8 cellular contexts compared by ENCODE assay signal in the genomic region with DNA sequence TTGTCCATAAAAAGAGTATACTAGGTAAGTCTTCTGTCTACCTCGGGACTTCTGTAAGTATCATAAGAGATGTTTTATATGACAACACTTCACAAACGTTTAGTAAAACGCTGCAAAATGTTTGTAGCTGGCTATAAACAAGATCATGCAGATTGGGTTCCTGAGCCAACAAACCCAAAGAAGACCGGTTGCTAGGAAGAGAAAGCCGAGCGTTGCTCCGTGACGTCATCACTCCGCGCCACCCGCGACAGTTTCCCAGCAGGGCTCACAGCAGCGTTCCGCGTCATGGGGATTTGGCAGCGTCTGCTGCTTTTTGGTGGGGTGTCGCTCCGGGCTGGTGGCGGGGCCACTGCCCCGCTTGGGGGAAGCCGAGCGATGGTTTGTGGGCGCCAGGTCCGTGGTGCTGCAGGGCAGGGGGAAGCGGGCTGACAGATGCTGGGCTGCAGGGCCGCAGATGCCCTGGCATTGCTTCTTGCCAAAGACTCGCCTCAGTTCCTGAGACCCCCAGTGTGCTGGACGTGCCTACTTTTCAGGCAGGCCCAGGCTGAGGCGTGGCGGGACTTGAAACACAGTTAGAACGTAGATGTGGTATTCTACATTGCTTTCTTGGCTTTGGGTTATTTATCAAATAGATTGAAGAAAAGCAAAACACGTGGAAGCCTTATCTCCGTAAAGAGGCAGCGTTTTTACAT. TPM values are rescaled to one million over a fixed set of nuclear protein-coding genes. Genes with fewer than 3 reads are reported as not detected.
DNase-seq lines count a peak whose midpoint lies in the region; ATAC-seq, FAIRE-seq and TF ChIP-seq lines count a peak whose summit lies in the region.

A gene with protein sequence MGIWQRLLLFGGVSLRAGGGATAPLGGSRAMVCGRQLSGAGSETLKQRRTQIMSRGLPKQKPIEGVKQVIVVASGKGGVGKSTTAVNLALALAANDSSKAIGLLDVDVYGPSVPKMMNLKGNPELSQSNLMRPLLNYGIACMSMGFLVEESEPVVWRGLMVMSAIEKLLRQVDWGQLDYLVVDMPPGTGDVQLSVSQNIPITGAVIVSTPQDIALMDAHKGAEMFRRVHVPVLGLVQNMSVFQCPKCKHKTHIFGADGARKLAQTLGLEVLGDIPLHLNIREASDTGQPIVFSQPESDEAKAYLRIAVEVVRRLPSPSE (plus strand): TSS at position 250 of the 692 bp plus-strand sequence. CDS start 36 bp downstream, at position 286.

- ATAC-seq in GM18909 (IDR thresholded peaks at IDR 0.05; ENCODE audit: poor library complexity, unreplicated experiment): peak; percentile 97
- ATAC-seq in HG03175 (IDR thresholded peaks at IDR 0.05; ENCODE audit: unreplicated experiment): peak; percentile 96

- peak within 1 kb of the TSS; percentile 95 for H3K4me3 ChIP-seq in AG04450 (ENCODE audit: low read depth, low read length)

- peak; percentile 98 for FAIRE-seq in islet of Langerhans (lab: Jason Lieb, UNC)

- H3K27me3 ChIP-seq in AG04450 (ENCODE audit: control insufficient read depth, insufficient read depth, low read length): peaks cover 2% of the 10 kb centered on the region

- CTCF ChIA-PET in AG04450 (lab: Charles Lee): no interaction called here

- peak within 1 kb of the TSS; percentile 72 for H3K27ac ChIP-seq in AG04450 (ENCODE audit: low read depth, low read length)

- peak; percentile 84 for DNase-seq in AG04450 (ENCODE audit: low read depth, low spot score)
- DNase-seq in NCI-H226: peak; percentile 85
- peak; percentile 88 to 94 (median 90) for DNase-seq in activated CD4-positive, CD25-positive, alpha-beta regulatory T cell (lab: John Stamatoyannopoulos, UW)
- peak; percentile 98 for DNase-seq in central memory CD4-positive, alpha-beta T cell
- DNase-seq in stimulated activated CD4-positive, alpha-beta T cell treated with anti-CD3 and anti-CD28 coated beads, Interleukin-12 subunit alpha, Interleukin-12 subunit beta, amount 100 ng/mL, for 4 hours: peak; percentile 97

- no peak for TF ChIP-seq CTCF in AG04450 (IDR thresholded peaks at IDR 0.05; ENCODE audit: low read depth, low read length)

- POLR2A ChIA-PET in AG04450 (lab: Yijun Ruan, JAX): interaction anchor here (0.6 kb wide), 1 partner anchor 217 kb away, joined by 4 read pairs; no protein-coding TSS in a partner anchor

- H3K9me3 ChIP-seq in AG04450 (ENCODE audit: control insufficient read depth, insufficient read depth, low read length): no peaks in the 10 kb centered on the region; the same call in 1 of the 2 replicates

RNA-seq across cellular contexts. Expression of the gene that starts here (rescaled TPM):
- polyA plus RNA-seq in AG04450 (2011; rRNA removed): 7.3 and 9.3 TPM in 2 replicates
- polyA minus RNA-seq in AG04450 (2011; rRNA and poly(A)+ RNA removed): 4.3 and 8.8 TPM in 2 replicates

Comparison
In these comparisons a context has a peak if more than half of its experiments do, and no peak if none do; other contexts are left out.
1. Peak in every context shown above with its lines: DNase-seq, ATAC-seq, H3K4me3 ChIP-seq and H3K27ac ChIP-seq.